8 cellular contexts compared by ENCODE assay signal in the genomic region with DNA sequence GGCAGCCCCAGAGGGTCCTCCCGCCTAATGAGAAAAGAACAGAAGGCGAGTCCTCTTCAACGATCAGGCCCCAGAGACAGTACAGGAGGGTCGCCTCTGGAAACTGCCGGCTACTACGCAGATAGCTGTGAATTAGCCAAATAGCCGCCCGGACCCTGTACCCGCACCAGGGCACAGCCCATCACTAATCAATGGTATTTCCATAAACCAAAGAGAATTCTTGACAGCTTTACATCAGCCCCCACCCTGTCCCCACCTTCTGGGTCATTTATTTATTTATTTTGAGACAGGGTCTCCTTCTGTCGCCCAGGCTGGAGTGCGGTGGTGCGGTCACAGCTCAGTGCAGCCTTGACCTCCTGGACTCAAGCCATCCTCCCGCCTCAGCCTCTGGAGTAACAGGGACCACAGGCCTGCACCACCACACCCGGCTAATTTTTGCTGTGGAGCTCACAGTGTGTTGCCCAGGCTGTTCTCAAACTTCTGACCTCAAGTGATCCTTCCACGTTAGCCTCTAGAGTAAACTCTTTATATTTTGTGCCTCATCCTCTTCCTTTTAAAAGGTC. TPM values are rescaled to one million over a fixed set of nuclear protein-coding genes. Genes with fewer than 3 reads are reported as not detected.
DNase-seq lines count a peak whose midpoint lies in the region; ATAC-seq and TF ChIP-seq lines count a peak whose summit lies in the region.

No MANE protein-coding gene starts in this region.

- H3K36me3 ChIP-seq in fibroblast of lung (ENCODE audit: control insufficient read depth, insufficient read depth, low read length) (no peaks in the 10 kb centered on the region), rectal smooth muscle tissue (ENCODE audit: control insufficient read depth, insufficient read depth, low read length) (no peaks in the 10 kb centered on the region)

- DNase-seq in RWPE1 (ENCODE audit: low spot score): no peak
- no peak for DNase-seq in fibroblast of lung (ENCODE audit: low read depth in 2 of 2)
- DNase-seq in HEK293T (ENCODE audit: extremely low spot score): no peak
- no peak for DNase-seq in middle frontal gyrus (ENCODE audit: extremely low spot score, low spot score)
- DNase-seq in T-helper 9 cell: no peak

- CTCF ChIA-PET in RWPE1 (lab: Yijun Ruan, JAX) (interaction anchor here (0.5 kb wide), 1 partner anchor 768 kb away, joined by 4 read pairs; no protein-coding TSS in a partner anchor), HEK293T (lab: Yijun Ruan, JAX) (no interaction called here)

- H3K4me3 ChIP-seq in GM08714 (ENCODE audit: low read length): peak overlapping the region; percentile 82
- peak overlapping the region; percentile 67 to 74 (median 68) for H3K4me3 ChIP-seq in fibroblast of lung (replicated peaks in 1 of 4; ENCODE audit: control extremely low read depth in 1 of 4, insufficient read depth in 1 of 4, low read depth in 3 of 4, low read length in 4 of 4)
- peak overlapping the region; percentile 71 for H3K4me3 ChIP-seq in rectal smooth muscle tissue (ENCODE audit: low read length)

- H3K79me2 ChIP-seq in fibroblast of lung (ENCODE audit: control insufficient read depth, insufficient read depth, low read length): peaks cover 22% of the 10 kb centered on the region

- POLR2A ChIA-PET in RWPE1 (lab: Yijun Ruan, JAX; ENCODE audit: low non-redundant PET): interaction anchor here (0.6 kb wide), 1 partner anchor 687 kb away, joined by 3 read pairs; a partner anchor contains a TSS
- POLR2A ChIA-PET in HEK293T (lab: Yijun Ruan, JAX): interaction anchor here (0.9 to 1.0 kb wide), 2 partner anchors 15 to 17 kb away, joined by 3 to 6 read pairs; a partner anchor contains a TSS

- H2AFZ ChIP-seq in fibroblast of lung (ENCODE audit: low read length): no peak overlapping the region

- no peaks in the 10 kb centered on the region for H3K9me3 ChIP-seq in fibroblast of lung (ENCODE audit: control insufficient read depth, insufficient read depth, low read depth, low read length)

- TF ChIP-seq CTCF in RWPE1 (conservative IDR thresholded peaks at IDR 0.05; ENCODE audit: low read depth): no peak
- TF ChIP-seq CTCF in fibroblast of lung (conservative IDR thresholded peaks at IDR 0.05 in 1 of 2, IDR thresholded peaks at IDR 0.05 in 1 of 2; ENCODE audit: low read depth in 1 of 2, low read length in 2 of 2): no peak

- no peak for ATAC-seq in GM18873 (IDR thresholded peaks at IDR 0.05; ENCODE audit: low FRiP score, unreplicated experiment)

- peak overlapping the region; percentile 79 for H3K27ac ChIP-seq in RWPE1
- H3K27ac ChIP-seq in fibroblast of lung (ENCODE audit: insufficient read depth, low read length): peak overlapping the region; percentile 78
- H3K27ac ChIP-seq in rectal smooth muscle tissue (ENCODE audit: low read depth, low read length): peak overlapping the region; percentile 92

- H3K4me2 ChIP-seq in fibroblast of lung (ENCODE audit: extremely low read depth, insufficient read depth, low read length): peak overlapping the region; percentile 64

- H3K4me1 ChIP-seq in fibroblast of lung (ENCODE audit: control insufficient read depth, extremely low read depth, insufficient read depth, low read length): peaks cover 3% of the 10 kb centered on the region
- peaks cover 8% of the 10 kb centered on the region for H3K4me1 ChIP-seq in rectal smooth muscle tissue (ENCODE audit: control insufficient read depth, insufficient read depth, low read length)

- H3K27me3 ChIP-seq in fibroblast of lung (ENCODE audit: control insufficient read depth, insufficient read depth, low read length): no peaks in the 10 kb centered on the region
- no peaks in the 10 kb centered on the region for H3K27me3 ChIP-seq in rectal smooth muscle tissue (ENCODE audit: control insufficient read depth, insufficient read depth, low read length)

- no peaks in the 10 kb centered on the region for H4K20me1 ChIP-seq in fibroblast of lung (ENCODE audit: control insufficient read depth, extremely low read depth, insufficient read depth, low read length)

- peak overlapping the region; percentile 88 for H3K9ac ChIP-seq in fibroblast of lung (ENCODE audit: insufficient read depth, low read length)
- peak overlapping the region; percentile 76 for H3K9ac ChIP-seq in rectal smooth muscle tissue (ENCODE audit: low read length)

TF ChIP-seq in HEK293T, 16 proteins besides CTCF, POLR2A, EP300 and RAD21:
- TF ChIP-seq L3MBTL2 (conservative IDR thresholded peaks at IDR 0.05): no peak; the same call in 1 of the 2 replicates
- no peak for TF ChIP-seq ZNF384 (IDR thresholded peaks at IDR 0.05)
- TF ChIP-seq TARDBP (IDR thresholded peaks at IDR 0.05): no peak
- no peak for TF ChIP-seq FOXM1 (IDR thresholded peaks at IDR 0.05; ENCODE audit: borderline replicate concordance)
- TF ChIP-seq, protein P1, sequence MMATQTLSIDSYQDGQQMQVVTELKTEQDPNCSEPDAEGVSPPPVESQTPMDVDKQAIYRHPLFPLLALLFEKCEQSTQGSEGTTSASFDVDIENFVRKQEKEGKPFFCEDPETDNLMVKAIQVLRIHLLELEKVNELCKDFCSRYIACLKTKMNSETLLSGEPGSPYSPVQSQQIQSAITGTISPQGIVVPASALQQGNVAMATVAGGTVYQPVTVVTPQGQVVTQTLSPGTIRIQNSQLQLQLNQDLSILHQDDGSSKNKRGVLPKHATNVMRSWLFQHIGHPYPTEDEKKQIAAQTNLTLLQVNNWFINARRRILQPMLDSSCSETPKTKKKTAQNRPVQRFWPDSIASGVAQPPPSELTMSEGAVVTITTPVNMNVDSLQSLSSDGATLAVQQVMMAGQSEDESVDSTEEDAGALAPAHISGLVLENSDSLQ (IDR thresholded peaks at IDR 0.05): no peak
- no peak for TF ChIP-seq BHLHE40 (IDR thresholded peaks at IDR 0.05; ENCODE audit: borderline replicate concordance)
- TF ChIP-seq FOXA1 (IDR thresholded peaks at IDR 0.05): no peak
- TF ChIP-seq SUZ12 (IDR thresholded peaks at IDR 0.05): no peak
- no peak for TF ChIP-seq FOXK2 (IDR thresholded peaks at IDR 0.05)
- TF ChIP-seq LEF1 (IDR thresholded peaks at IDR 0.05; ENCODE audit: borderline replicate concordance): no peak

RNA-seq across cellular contexts. Expression of a gene that starts 0.8 kb away (rescaled TPM):
- 80.4 and 83.4 TPM in 2 replicates for total RNA-seq in fibroblast of lung
- 25.0 and 25.8 TPM in 2 replicates for polyA plus RNA-seq in fibroblast of lung
- 47.8 and 53.1 TPM in 2 replicates for polyA plus RNA-seq in fibroblast of lung (2012)
- polyA minus RNA-seq in fibroblast of lung (ENCODE audit: low replicate concordance): 60.6 and 72.3 TPM in 2 replicates

RNA-seq across cellular contexts. Expression of a gene that starts 13.1 kb away (rescaled TPM):
- total RNA-seq in fibroblast of lung: not detected in 2 replicates
- 0.05 TPM in 1 of 2 replicates, not detected in the other for polyA plus RNA-seq in fibroblast of lung
- polyA plus RNA-seq in fibroblast of lung (2012): 0.08 TPM in 1 of 2 replicates, not detected in the other
- not detected in 2 replicates for polyA minus RNA-seq in fibroblast of lung (ENCODE audit: low replicate concordance)

RNA-seq across cellular contexts. Expression of a gene that starts 17.5 kb away (rescaled TPM):
- total RNA-seq in fibroblast of lung: 8.2 and 10.9 TPM in 2 replicates
- polyA plus RNA-seq in fibroblast of lung: 6.3 and 9.4 TPM in 2 replicates
- polyA plus RNA-seq in fibroblast of lung (2012): 14.4 and 26.1 TPM in 2 replicates
- polyA minus RNA-seq in fibroblast of lung (ENCODE audit: low replicate concordance): 8.8 and 9.3 TPM in 2 replicates

RNA-seq across cellular contexts. Expression of a gene that starts 31.3 kb away (rescaled TPM):
- total RNA-seq in fibroblast of lung: 0.50 and 0.51 TPM in 2 replicates
- 0.02 and 0.08 TPM in 2 replicates for polyA plus RNA-seq in fibroblast of lung
- polyA plus RNA-seq in fibroblast of lung (2012): 0.07 and 0.26 TPM in 2 replicates
- polyA minus RNA-seq in fibroblast of lung (ENCODE audit: low replicate concordance): not detected in 2 replicates

RNA-seq across cellular contexts. Expression of a gene that starts 44.8 kb away (rescaled TPM):
- total RNA-seq in fibroblast of lung: not detected in 2 replicates
- not detected in 2 replicates for polyA plus RNA-seq in fibroblast of lung
- polyA plus RNA-seq in fibroblast of lung (2012): not detected in 2 replicates
- not detected in 2 replicates for polyA minus RNA-seq in fibroblast of lung (ENCODE audit: low replicate concordance)
